Comparison of ENCODE assay signal across 8 cellular contexts in genomic region chr12:110466791-110467190, GRCh38.
DNase-seq lines count a peak whose midpoint lies in the region; TF ChIP-seq lines count a peak whose summit lies in the region.

No MANE protein-coding gene starts in this region.

- H3K9me3 ChIP-seq in SK-N-MC (ENCODE audit: low read depth, low read length) (no peaks in the 10 kb centered on the region), subcutaneous abdominal adipose tissue (ENCODE audit: control insufficient read depth in 5 of 5, low read length in 5 of 5) (no peaks in the 10 kb centered on the region)

- peaks cover 10 to 37% (median 33%) of the 10 kb centered on the region in 5 donors for H3K4me1 ChIP-seq in subcutaneous abdominal adipose tissue (ENCODE audit: control insufficient read depth in 5 of 5, insufficient read depth in 5 of 5, low read length in 5 of 5)

- H3K27me3 Mint-ChIP-seq in activated naive CD4-positive, alpha-beta T cell treated with anti-CD3 and anti-CD28 coated beads, Interleukin-2, amount 50 U/mL, for 24 hours: no peaks in the 10 kb centered on the region

- peak overlapping the region; percentile 99 for H3K4me3 Mint-ChIP-seq in activated naive CD4-positive, alpha-beta T cell treated with anti-CD3 and anti-CD28 coated beads, Interleukin-2, amount 50 U/mL, for 24 hours

- peaks cover 59% of the 10 kb centered on the region for H3K4me1 Mint-ChIP-seq in activated naive CD4-positive, alpha-beta T cell treated with anti-CD3 and anti-CD28 coated beads, Interleukin-2, amount 50 U/mL, for 24 hours

- no peak for TF ChIP-seq CTCF in fibroblast of pulmonary artery (IDR thresholded peaks at IDR 0.05; ENCODE audit: low read length, missing control alignments)

- peak overlapping the region; percentile 97 for H3K9ac ChIP-seq in SK-N-MC (ENCODE audit: insufficient read length)
- H3K9ac ChIP-seq in subcutaneous abdominal adipose tissue (ENCODE audit: low read length in 5 of 5): peak overlapping the region in 3 of 5 donors; percentile 89 to 98 (median 92)

- DNase-seq in activated naive CD4-positive, alpha-beta T cell (lab: John Stamatoyannopoulos, UW): no peak
- DNase-seq in SK-N-MC (ENCODE audit: low read depth, low spot score) (no peak), fibroblast of pulmonary artery (ENCODE audit: low read depth) (no peak), NK-92 (lab: John Stamatoyannopoulos, UW; ENCODE audit: unreplicated experiment) (no peak), DMS53 (lab: John Stamatoyannopoulos, UW) (no peak), DMS53 treated with DMSO at 0.1 percent for 48 hours (lab: John Stamatoyannopoulos, UW; ENCODE audit: unreplicated experiment) (no peak)

- H3K36me3 Mint-ChIP-seq in activated naive CD4-positive, alpha-beta T cell treated with anti-CD3 and anti-CD28 coated beads, Interleukin-2, amount 50 U/mL, for 24 hours: peaks cover 5% of the 10 kb centered on the region

- no peak overlapping the region for H3K27ac Mint-ChIP-seq in activated naive CD4-positive, alpha-beta T cell treated with anti-CD3 and anti-CD28 coated beads, Interleukin-2, amount 50 U/mL, for 24 hours

- H3K27me3 ChIP-seq in subcutaneous abdominal adipose tissue (ENCODE audit: control insufficient read depth in 5 of 5, insufficient read depth in 4 of 5, low read length in 5 of 5): peaks cover 0 to 3% (median 0%) of the 10 kb centered on the region in 5 donors

- no peaks in the 10 kb centered on the region for H3K9me3 Mint-ChIP-seq in activated naive CD4-positive, alpha-beta T cell treated with anti-CD3 and anti-CD28 coated beads, Interleukin-2, amount 50 U/mL, for 24 hours

- peak overlapping the region; percentile 86 for H3K4me3 ChIP-seq in SK-N-MC
- peak overlapping the region; percentile 70 for H3K4me3 ChIP-seq in fibroblast of pulmonary artery (replicated peaks; ENCODE audit: low read depth, low read length)
- H3K4me3 ChIP-seq in subcutaneous abdominal adipose tissue (ENCODE audit: low read depth in 1 of 5, low read length in 5 of 5): peak overlapping the region in 3 of 5 donors; percentile 93 to 97 (median 94)

- H3K36me3 ChIP-seq in SK-N-MC (ENCODE audit: insufficient read depth, low read length) (peaks cover 24% of the 10 kb centered on the region), subcutaneous abdominal adipose tissue (ENCODE audit: control insufficient read depth in 5 of 5, insufficient read depth in 5 of 5, low read length in 5 of 5) (peaks cover 2 to 26% (median 11%) of the 10 kb centered on the region in 5 donors)

- H3K27ac ChIP-seq in SK-N-MC (no peak overlapping the region), subcutaneous abdominal adipose tissue (ENCODE audit: low read depth, low read length) (no peak overlapping the region)
